20 cellular contexts compared by ENCODE assay signal in the genomic region with DNA sequence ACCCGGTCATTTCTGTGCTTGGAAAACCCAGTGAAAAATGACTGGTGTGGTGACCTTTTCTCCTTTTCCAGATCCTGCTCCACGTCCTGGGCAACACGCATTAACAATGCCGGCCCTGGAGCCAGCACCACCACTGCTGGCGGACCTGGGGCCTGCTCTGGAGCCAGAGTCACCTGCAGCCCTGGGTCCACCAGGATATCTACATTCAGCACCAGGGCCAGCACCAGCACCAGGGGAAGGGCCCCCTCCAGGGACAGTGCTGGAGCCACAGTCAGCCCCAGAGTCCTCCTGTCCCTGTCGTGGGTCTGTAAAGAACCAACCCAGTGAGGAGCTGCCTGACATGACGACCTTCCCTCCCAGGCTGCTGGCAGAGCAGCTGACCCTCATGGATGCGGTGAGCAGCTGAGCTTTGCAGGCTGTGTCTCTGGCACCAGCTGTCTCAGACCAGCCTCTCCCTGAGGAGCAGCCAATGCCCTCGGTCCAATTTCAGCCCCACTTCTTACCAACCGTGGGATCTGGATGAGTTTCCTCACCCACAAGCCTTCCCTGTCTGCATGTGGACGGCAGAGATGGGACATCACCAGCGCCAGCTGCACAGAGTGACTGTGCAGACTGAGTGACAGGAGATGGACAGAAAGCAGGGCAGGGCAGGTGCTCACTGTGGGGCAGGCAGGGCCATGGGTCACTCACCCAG. TPM values are rescaled to one million over a fixed set of nuclear protein-coding genes. Genes with fewer than 3 reads are reported as not detected.
DNase-seq lines count a peak whose midpoint lies in the region; ATAC-seq, FAIRE-seq and TF ChIP-seq lines count a peak whose summit lies in the region.
"Had no signal": no experiment of that assay in that cellular context is flagged by ENCODE, and none has a peak within 500 bp of the region (broad histone marks: within the 10 kb centered on the region; RNA-seq: fewer than 3 reads in every experiment).

No MANE protein-coding gene starts in this region.

- no peak for ATAC-seq in A549
- ATAC-seq in CD4-positive, alpha-beta T cell (ENCODE audit: poor library complexity), result no peak
- no peak for ATAC-seq in T-cell (replicated peaks in 1 of 4)
- no peak for ATAC-seq in memory B cell (ENCODE audit: low read depth)
- ATAC-seq: body of pancreas had no signal

- no peak for FAIRE-seq in A549 (lab: Jason Lieb, UNC)
- FAIRE-seq: keratinocyte had no signal

- peaks cover 52% of the 10 kb centered on the region for H3K36me3 Mint-ChIP-seq in CD4-positive, alpha-beta T cell (ENCODE audit: low read depth)
- H3K36me3 Mint-ChIP-seq in T-cell (peaks cover 31% of the 10 kb centered on the region), memory B cell (peaks cover 18% of the 10 kb centered on the region)

- no peaks in the 10 kb centered on the region for H3K9me3 ChIP-seq in A549
- no peaks in the 10 kb centered on the region for H3K9me3 ChIP-seq in CD4-positive, alpha-beta T cell (ENCODE audit: control insufficient read depth, low read length)
- H3K9me3 ChIP-seq: body of pancreas, esophagus muscularis mucosa, ovary, thyroid gland had no signal

- no peak overlapping the region for H3K4me2 ChIP-seq in A549
- H3K4me2 ChIP-seq: smooth muscle cell had no signal

- TF ChIP-seq POLR2A in A549 (IDR thresholded peaks at IDR 0.05; ENCODE audit: low read length), result no peak

- no peaks in the 10 kb centered on the region for H3K9me3 Mint-ChIP-seq in CD4-positive, alpha-beta T cell
- H3K9me3 Mint-ChIP-seq in T-cell (no peaks in the 10 kb centered on the region), memory B cell (no peaks in the 10 kb centered on the region)

- H3K27me3 Mint-ChIP-seq in CD4-positive, alpha-beta T cell, result no peaks in the 10 kb centered on the region
- H3K27me3 Mint-ChIP-seq in T-cell, result no peaks in the 10 kb centered on the region
- H3K27me3 Mint-ChIP-seq in memory B cell, result no peaks in the 10 kb centered on the region

- no peak for TF ChIP-seq RAD21 in A549 (conservative IDR thresholded peaks at IDR 0.05 in 1 of 2, IDR thresholded peaks at IDR 0.05 in 1 of 2)

- H3K4me1 ChIP-seq in A549, result no peaks in the 10 kb centered on the region
- H3K4me1 ChIP-seq: body of pancreas, esophagus muscularis mucosa, thyroid gland had no signal

- CTCF ChIA-PET in A549 (lab: Yijun Ruan, JAX) (no interaction called here), T-cell (lab: Charles Lee) (no interaction called here)
- CTCF ChIA-PET in CD4-positive, alpha-beta T cell (lab: Charles Lee), result no interaction called here

- peak overlapping the region; percentile 97 for H3K27ac Mint-ChIP-seq in CD4-positive, alpha-beta T cell
- H3K27ac Mint-ChIP-seq in T-cell, result peak overlapping the region; percentile 13 to 73
- H3K27ac Mint-ChIP-seq in memory B cell, result peak overlapping the region; percentile 41

- H3K27ac ChIP-seq in A549, result no peak overlapping the region
- no peak overlapping the region for H3K27ac ChIP-seq in CD4-positive, alpha-beta T cell (ENCODE audit: low read depth, low read length)
- H3K27ac ChIP-seq: body of pancreas, esophagus muscularis mucosa, ovary, thyroid gland had no signal

- peak overlapping the region; percentile 25 for H3K4me3 Mint-ChIP-seq in CD4-positive, alpha-beta T cell
- no peak overlapping the region for H3K4me3 Mint-ChIP-seq in T-cell
- H3K4me3 Mint-ChIP-seq in memory B cell, result no peak overlapping the region

- 94% methylated on average over 10 of the region's 12 CpGs for WGBS in A549 (ENCODE audit: missing lambda C conversion rate)

- no peak for TF ChIP-seq EP300 in A549 (IDR thresholded peaks at IDR 0.05)

- no peaks in the 10 kb centered on the region for H3K27me3 ChIP-seq in CD4-positive, alpha-beta T cell (ENCODE audit: control insufficient read depth, insufficient read depth, low read length)
- H3K27me3 ChIP-seq: body of pancreas, esophagus muscularis mucosa, ovary, thyroid gland had no signal

- DNase-seq in A549 (ENCODE audit: low read depth in 1 of 2, low spot score in 1 of 2) (no peak), T-cell (no peak), memory B cell (ENCODE audit: low spot score in 2 of 2) (no peak), cerebellar nuclear complex (lab: John Stamatoyannopoulos, UW) (no peak), activated gamma-delta T cell treated with Interleukin-2 at 50 U/mL for 16 hours (no peak), NOMO-1 treated with DMSO at 0.1 percent for 48 hours (lab: John Stamatoyannopoulos, UW; ENCODE audit: unreplicated experiment) (no peak), NCI-H146 (lab: John Stamatoyannopoulos, UW) (no peak)
- no peak for DNase-seq in CD4-positive, alpha-beta T cell
- DNase-seq: activated gamma-delta T cell, AML-193, body of pancreas, DMS53, NCI-H2107, NCI-H526, ovary, thyroid gland had no signal

- H3K4me3 ChIP-seq in A549, result no peak overlapping the region
- H3K4me3 ChIP-seq: body of pancreas, esophagus muscularis mucosa, ovary, smooth muscle cell, thyroid gland had no signal

- TF ChIP-seq CTCF in A549 (IDR thresholded peaks at IDR 0.05), result no peak
- no peak for TF ChIP-seq CTCF in CD4-positive, alpha-beta T cell (IDR thresholded peaks at IDR 0.05)

- intact Hi-C loops in CD4-positive, alpha-beta T cell (cut with DNase I, micrococcal nuclease), result loop anchor here in 1 of 2 experiments (10.0 kb wide), 1 partner anchor 548 kb away; a partner anchor contains a TSS

- POLR2A ChIA-PET in A549 (lab: Yijun Ruan, JAX), result no interaction called here
- POLR2A ChIA-PET in CD4-positive, alpha-beta T cell (lab: Charles Lee), result no interaction called here
- POLR2A ChIA-PET in T-cell (lab: Charles Lee), result no interaction called here

- peaks cover 35% of the 10 kb centered on the region for H3K4me1 Mint-ChIP-seq in CD4-positive, alpha-beta T cell (ENCODE audit: low read depth)
- H3K4me1 Mint-ChIP-seq in T-cell, result peaks cover 26 to 40% (median 37%) of the 10 kb centered on the region in 3 donors
- H3K4me1 Mint-ChIP-seq in memory B cell, result peaks cover 21% of the 10 kb centered on the region

TF ChIP-seq in A549, 52 proteins besides CTCF, POLR2A, EP300 and RAD21:
- no peak for TF ChIP-seq POLR2AphosphoS2 (conservative IDR thresholded peaks at IDR 0.05; ENCODE audit: low read length)
- TF ChIP-seq KDM5A (IDR thresholded peaks at IDR 0.05), result no peak
- TF ChIP-seq, protein P1, sequence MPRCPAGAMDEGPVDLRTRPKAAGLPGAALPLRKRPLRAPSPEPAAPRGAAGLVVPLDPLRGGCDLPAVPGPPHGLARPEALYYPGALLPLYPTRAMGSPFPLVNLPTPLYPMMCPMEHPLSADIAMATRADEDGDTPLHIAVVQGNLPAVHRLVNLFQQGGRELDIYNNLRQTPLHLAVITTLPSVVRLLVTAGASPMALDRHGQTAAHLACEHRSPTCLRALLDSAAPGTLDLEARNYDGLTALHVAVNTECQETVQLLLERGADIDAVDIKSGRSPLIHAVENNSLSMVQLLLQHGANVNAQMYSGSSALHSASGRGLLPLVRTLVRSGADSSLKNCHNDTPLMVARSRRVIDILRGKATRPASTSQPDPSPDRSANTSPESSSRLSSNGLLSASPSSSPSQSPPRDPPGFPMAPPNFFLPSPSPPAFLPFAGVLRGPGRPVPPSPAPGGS (IDR thresholded peaks at IDR 0.05), result no peak
- TF ChIP-seq RCOR1 (IDR thresholded peaks at IDR 0.05; ENCODE audit: low read depth, low read length), result no peak
- TF ChIP-seq, protein P2, sequence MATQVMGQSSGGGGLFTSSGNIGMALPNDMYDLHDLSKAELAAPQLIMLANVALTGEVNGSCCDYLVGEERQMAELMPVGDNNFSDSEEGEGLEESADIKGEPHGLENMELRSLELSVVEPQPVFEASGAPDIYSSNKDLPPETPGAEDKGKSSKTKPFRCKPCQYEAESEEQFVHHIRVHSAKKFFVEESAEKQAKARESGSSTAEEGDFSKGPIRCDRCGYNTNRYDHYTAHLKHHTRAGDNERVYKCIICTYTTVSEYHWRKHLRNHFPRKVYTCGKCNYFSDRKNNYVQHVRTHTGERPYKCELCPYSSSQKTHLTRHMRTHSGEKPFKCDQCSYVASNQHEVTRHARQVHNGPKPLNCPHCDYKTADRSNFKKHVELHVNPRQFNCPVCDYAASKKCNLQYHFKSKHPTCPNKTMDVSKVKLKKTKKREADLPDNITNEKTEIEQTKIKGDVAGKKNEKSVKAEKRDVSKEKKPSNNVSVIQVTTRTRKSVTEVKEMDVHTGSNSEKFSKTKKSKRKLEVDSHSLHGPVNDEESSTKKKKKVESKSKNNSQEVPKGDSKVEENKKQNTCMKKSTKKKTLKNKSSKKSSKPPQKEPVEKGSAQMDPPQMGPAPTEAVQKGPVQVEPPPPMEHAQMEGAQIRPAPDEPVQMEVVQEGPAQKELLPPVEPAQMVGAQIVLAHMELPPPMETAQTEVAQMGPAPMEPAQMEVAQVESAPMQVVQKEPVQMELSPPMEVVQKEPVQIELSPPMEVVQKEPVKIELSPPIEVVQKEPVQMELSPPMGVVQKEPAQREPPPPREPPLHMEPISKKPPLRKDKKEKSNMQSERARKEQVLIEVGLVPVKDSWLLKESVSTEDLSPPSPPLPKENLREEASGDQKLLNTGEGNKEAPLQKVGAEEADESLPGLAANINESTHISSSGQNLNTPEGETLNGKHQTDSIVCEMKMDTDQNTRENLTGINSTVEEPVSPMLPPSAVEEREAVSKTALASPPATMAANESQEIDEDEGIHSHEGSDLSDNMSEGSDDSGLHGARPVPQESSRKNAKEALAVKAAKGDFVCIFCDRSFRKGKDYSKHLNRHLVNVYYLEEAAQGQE (IDR thresholded peaks at IDR 0.05), result peak; percentile 61; the same call in 1 of the 2 replicates
- TF ChIP-seq RNF2 (IDR thresholded peaks at IDR 0.05; ENCODE audit: borderline replicate concordance, low read depth), result no peak
TF ChIP-seq in A549: peak in this region for 1.

RNA-seq across cellular contexts. Expression of a gene that starts 1.9 kb away (rescaled TPM):
- not detected in 2 replicates for polyA plus RNA-seq in A549 (2011; rRNA removed)
- polyA plus RNA-seq in A549 (2012; cell fraction: cytosol; rRNA removed), result not detected in 2 replicates
- polyA plus RNA-seq in A549 (2012; cell fraction: nucleus; rRNA removed), result not detected in 2 replicates
- not detected in 3 replicates for polyA plus RNA-seq in A549 (2017; fragmentation: RNase III; extraction: RNeasy Plus Mini Kit Qiagen cat#74134 plus additional on column Dnase treatment)
- not detected in 2 replicates for polyA minus RNA-seq in A549 (2011; rRNA and poly(A)+ RNA removed)
- total RNA-seq in CD4-positive, alpha-beta T cell, result 10 to 100 TPM; 24.6 to 24.8 TPM
- total RNA-seq in T-cell, result 10 to 100 TPM; 10.6 to 28.9 (median 13.8) TPM
- total RNA-seq: body of pancreas, dermis microvascular lymphatic vessel endothelial cell, smooth muscle cell had no signal
- polyA plus RNA-seq: keratinocyte had no signal

RNA-seq across cellular contexts. Expression of a gene that starts 58.2 kb away (rescaled TPM):
- polyA plus RNA-seq in A549 (2011; rRNA removed), result 0.88 and 2.1 TPM in 2 replicates
- polyA plus RNA-seq in A549 (2012; cell fraction: cytosol; rRNA removed), result 0.36 and 0.45 TPM in 2 replicates
- polyA plus RNA-seq in A549 (2012; cell fraction: nucleus; rRNA removed), result 0.78 and 1.6 TPM in 2 replicates
- polyA plus RNA-seq in A549 (2017; fragmentation: RNase III; extraction: RNeasy Plus Mini Kit Qiagen cat#74134 plus additional on column Dnase treatment), result 0.98 to 1.3 TPM (median 1.2 TPM) in 3 replicates
- 4.5 and 5.8 TPM in 2 replicates for polyA minus RNA-seq in A549 (2011; rRNA and poly(A)+ RNA removed)
- total RNA-seq in CD4-positive, alpha-beta T cell, result 1 to 10 TPM; 1.3 to 1.9 TPM
- 1 to 10 TPM; 3.2 to 6.4 (median 5.8) TPM for total RNA-seq in T-cell

Comparison
In these comparisons a context has a peak if more than half of its experiments do, and no peak if none do; other contexts are left out.
1. H3K27ac Mint-ChIP-seq: peak in every context shown above with its lines; median percentile 97 in CD4-positive, alpha-beta T cell; 43 in T-cell; 41 in memory B cell.